In genomic region chr5:135466178-135467050, GRCh38 we compare ENCODE assay signal across 7 cellular contexts. TPM values are rescaled to one million over a fixed set of nuclear protein-coding genes. Genes with fewer than 3 reads are reported as not detected.
DNase-seq lines count a peak whose midpoint lies in the region; ATAC-seq, FAIRE-seq and TF ChIP-seq lines count a peak whose summit lies in the region.

No MANE protein-coding gene starts in this region.

- H3K36me3 ChIP-seq in lower lobe of right lung = no peaks in the 10 kb centered on the region

- no peak overlapping the region for H3K27ac ChIP-seq in lower lobe of right lung

- FAIRE-seq in GM12891 (lab: Jason Lieb, UNC) = peak; percentile 88

- TF ChIP-seq POLR2A in GM12891 (IDR thresholded peaks at IDR 0.05; ENCODE audit: low read depth, low read length) = no peak

- ATAC-seq in HG02973 (IDR thresholded peaks at IDR 0.05; ENCODE audit: unreplicated experiment) (peak; percentile 84), lower lobe of right lung (peak; percentile 91 to 95)

- peaks cover 5% of the 10 kb centered on the region for H3K4me1 ChIP-seq in lower lobe of right lung

- H3K27me3 ChIP-seq in lower lobe of right lung (ENCODE audit: low read depth) = peaks cover 47% of the 10 kb centered on the region

- intact Hi-C loops in lower lobe of right lung (cut with DNase I) = loop anchor here (5.0 kb wide), 1 partner anchor 86 kb away; no protein-coding TSS in a partner anchor

- TF ChIP-seq CTCF in lower lobe of right lung (IDR thresholded peaks at IDR 0.05) = peak; percentile 87

- no peaks in the 10 kb centered on the region for H3K9me3 ChIP-seq in lower lobe of right lung

- DNase-seq in GM12891 (ENCODE audit: insufficient read length, low spot score) = peak; percentile 78
- DNase-seq in NCI-H345 treated with DMSO at 0.1 percent for 48 hours (lab: John Stamatoyannopoulos, UW; ENCODE audit: unreplicated experiment) = peak; percentile 73
- peak; percentile 49 to 67 for DNase-seq in activated CD4-positive, alpha-beta T cell treated with anti-CD3 and anti-CD28 coated beads, Interleukin-2, amount 50 U/mL, for 24 hours (ENCODE audit: low read depth in 1 of 2, low spot score in 1 of 2)
- DNase-seq in dermis blood vessel endothelial cell = peak; percentile 75
- DNase-seq in lower lobe of right lung = peak; percentile 83
- DNase-seq in stimulated activated CD4-positive, alpha-beta T cell treated with anti-CD3 and anti-CD28 coated beads, TNF-alpha, amount 100 ng/mL, for 48 hours (ENCODE audit: low read depth in 3 of 3) = peak; percentile 52 to 63 (median 55)

- H3K4me3 ChIP-seq in lower lobe of right lung = peak overlapping the region; percentile 17

TF ChIP-seq in GM12891, 5 proteins besides CTCF, POLR2A, EP300 and RAD21:
- TF ChIP-seq SPI1 (IDR thresholded peaks at IDR 0.05; ENCODE audit: low read depth, low read length) (no peak), POLR2AphosphoS5 (IDR thresholded peaks at IDR 0.05; ENCODE audit: low read depth, low read length) (no peak), POU2F2 (IDR thresholded peaks at IDR 0.05; ENCODE audit: low read depth, low read length) (no peak)

RNA-seq across cellular contexts. Expression of gene TIFAB, which starts 14.3 kb away (rescaled TPM):
- polyA plus RNA-seq in GM12891 (2012; ENCODE audit: low read depth, missing spikeins) = not detected
- not detected in 2 replicates for total RNA-seq in dermis blood vessel endothelial cell
- total RNA-seq in lower lobe of right lung = 0.30 TPM

RNA-seq across cellular contexts. Expression of gene DCANP1, which starts 19.3 kb away (rescaled TPM):
- not detected for polyA plus RNA-seq in GM12891 (2012; ENCODE audit: low read depth, missing spikeins)
- total RNA-seq in dermis blood vessel endothelial cell (not detected in 2 replicates), lower lobe of right lung (not detected)
